In the genomic region with DNA sequence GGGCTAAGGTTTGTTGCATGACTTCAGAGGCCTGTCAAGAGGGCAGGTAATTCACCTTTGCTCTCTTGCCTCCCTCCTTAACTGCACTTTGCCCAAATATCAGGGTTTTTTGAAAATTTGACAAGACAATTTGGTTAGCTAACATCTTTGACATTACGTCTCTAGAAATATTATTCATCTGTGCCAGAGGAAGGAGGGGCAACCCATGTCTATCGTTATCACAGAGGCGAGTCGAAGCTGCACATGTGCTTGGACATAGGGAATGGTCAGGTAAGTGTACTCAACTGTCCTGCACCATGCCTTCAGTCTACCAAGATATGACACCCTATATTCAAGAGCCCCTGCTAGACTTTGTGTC, we compare ENCODE assay signal across 10 cellular contexts. TPM values are rescaled to one million over a fixed set of nuclear protein-coding genes. Genes with fewer than 3 reads are reported as not detected.
A peak's percentile ranks its signal among the peaks of the same experiment; 100 is the strongest.
DNase-seq lines count a peak whose midpoint lies in the region; ATAC-seq and TF ChIP-seq lines count a peak whose summit lies in the region.
"Had no signal": no experiment of that assay in that cellular context is flagged by ENCODE, and none has a peak within 500 bp of the region (broad histone marks: within the 10 kb centered on the region; RNA-seq: fewer than 3 reads in every experiment).

No MANE protein-coding gene starts in this region.

- H3K4me3 Mint-ChIP-seq in activated naive CD8-positive, alpha-beta T cell treated with anti-CD3 and anti-CD28 coated beads, Interleukin-2, amount 50 U/mL, for 24 hours = peak overlapping the region; percentile 73
- no peak overlapping the region for H3K4me3 Mint-ChIP-seq in memory B cell

- H3K4me3 ChIP-seq in heart right ventricle (peak overlapping the region in 6 of 10 donors; percentile 6 to 32 (median 22)), upper lobe of right lung (peak overlapping the region; percentile 17)
- H3K4me3 ChIP-seq: left lung had no signal

- peaks cover 32% of the 10 kb centered on the region for H3K36me3 Mint-ChIP-seq in activated naive CD8-positive, alpha-beta T cell treated with anti-CD3 and anti-CD28 coated beads, Interleukin-2, amount 50 U/mL, for 24 hours (ENCODE audit: low read depth)
- no peaks in the 10 kb centered on the region for H3K36me3 Mint-ChIP-seq in memory B cell

- intact Hi-C loops in heart right ventricle (cut with DNase I) (loop anchor here in 7 of 10 donors (5.0 to 10.0 kb wide), 12 partner anchors 42 to 237 kb away; a partner anchor contains a TSS), left cardiac atrium (cut with DNase I) (loop anchor here in 1 of 2 donors (2.0 to 10.0 kb wide), 3 partner anchors 48 to 232 kb away; a partner anchor contains a TSS), upper lobe of right lung (cut with DNase I) (no loop called here)

- TF ChIP-seq CTCF in heart right ventricle (IDR thresholded peaks at IDR 0.05) = peak in 1 of 9 donors; percentile 1
- TF ChIP-seq CTCF in upper lobe of right lung (IDR thresholded peaks at IDR 0.05) = no peak

- H3K4me1 Mint-ChIP-seq in activated naive CD8-positive, alpha-beta T cell treated with anti-CD3 and anti-CD28 coated beads, Interleukin-2, amount 50 U/mL, for 24 hours = peaks cover 37% of the 10 kb centered on the region
- peaks cover 21% of the 10 kb centered on the region for H3K4me1 Mint-ChIP-seq in memory B cell

- no peak for ATAC-seq in heart right ventricle
- no peak for ATAC-seq in left cardiac atrium
- ATAC-seq in activated naive CD8-positive, alpha-beta T cell treated with anti-CD3 and anti-CD28 coated beads, Interleukin-2, amount 50 U/mL, for 24 hours = no peak
- ATAC-seq in memory B cell (ENCODE audit: low read depth) = no peak
- ATAC-seq in upper lobe of right lung = no peak
- ATAC-seq in HG03280 (IDR thresholded peaks at IDR 0.05; ENCODE audit: unreplicated experiment) = no peak
- ATAC-seq in GM21515 (IDR thresholded peaks at IDR 0.05; ENCODE audit: unreplicated experiment) = no peak

- no peaks in the 10 kb centered on the region for H3K27me3 Mint-ChIP-seq in activated naive CD8-positive, alpha-beta T cell treated with anti-CD3 and anti-CD28 coated beads, Interleukin-2, amount 50 U/mL, for 24 hours
- H3K27me3 Mint-ChIP-seq in memory B cell = peaks cover 2% of the 10 kb centered on the region

- peak overlapping the region; percentile 76 for H3K27ac Mint-ChIP-seq in activated naive CD8-positive, alpha-beta T cell treated with anti-CD3 and anti-CD28 coated beads, Interleukin-2, amount 50 U/mL, for 24 hours
- peak overlapping the region; percentile 50 for H3K27ac Mint-ChIP-seq in memory B cell

- H3K36me3 ChIP-seq in heart right ventricle (peaks cover 0 to 50% (median 16%) of the 10 kb centered on the region in 9 donors), upper lobe of right lung (peaks cover 39% of the 10 kb centered on the region)

- H3K4me1 ChIP-seq in heart right ventricle (peaks cover 0 to 53% (median 35%) of the 10 kb centered on the region in 9 donors), upper lobe of right lung (peaks cover 46% of the 10 kb centered on the region)

- no peaks in the 10 kb centered on the region for H3K9me3 Mint-ChIP-seq in activated naive CD8-positive, alpha-beta T cell treated with anti-CD3 and anti-CD28 coated beads, Interleukin-2, amount 50 U/mL, for 24 hours
- H3K9me3 Mint-ChIP-seq in memory B cell = no peaks in the 10 kb centered on the region

- peak overlapping the region in 8 of 10 donors; percentile 33 to 76 (median 52) for H3K27ac ChIP-seq in heart right ventricle
- peak overlapping the region; percentile 59 for H3K27ac ChIP-seq in upper lobe of right lung

- H3K9me3 ChIP-seq in heart right ventricle (no peaks in the 10 kb centered on the region), upper lobe of right lung (no peaks in the 10 kb centered on the region)
- H3K9me3 ChIP-seq: left lung had no signal

- H3K27me3 ChIP-seq in heart right ventricle = no peaks in the 10 kb centered on the region
- no peaks in the 10 kb centered on the region for H3K27me3 ChIP-seq in upper lobe of right lung
- H3K27me3 ChIP-seq: left lung had no signal

- DNase-seq in heart right ventricle = no peak
- DNase-seq in left cardiac atrium = no peak
- DNase-seq in activated naive CD8-positive, alpha-beta T cell treated with anti-CD3 and anti-CD28 coated beads, Interleukin-2, amount 50 U/mL, for 24 hours = no peak
- no peak for DNase-seq in memory B cell (ENCODE audit: low spot score in 2 of 2)
- no peak for DNase-seq in upper lobe of right lung
- DNase-seq in KG1 (lab: John Stamatoyannopoulos, UW) = no peak
- DNase-seq: left lung had no signal

- WGBS in heart right ventricle, 2 donors = 40 to 43% methylated on average over 4 of the region's 4 CpGs

RNA-seq across cellular contexts. Expression of a gene that starts 3.7 kb away (rescaled TPM):
- 10 to 100 TPM; 21.6 to 29.3 (median 25.5) TPM for total RNA-seq in heart right ventricle
- polyA plus RNA-seq in heart right ventricle = 10 to 100 TPM; 11.1 to 23.3 TPM
- total RNA-seq in left cardiac atrium = 10 to 100 TPM; 22.6 to 23.2 TPM
- total RNA-seq in upper lobe of right lung = 27.1 TPM

RNA-seq across cellular contexts. Expression of a gene that starts 18.1 kb away (rescaled TPM):
- total RNA-seq in heart right ventricle (under 1 TPM in 1 of 10 donors, not detected in 9; 0.21 TPM), left cardiac atrium (not detected), upper lobe of right lung (not detected)
- polyA plus RNA-seq in heart right ventricle = not detected
- total RNA-seq: fibroblast of villous mesenchyme had no signal

RNA-seq across cellular contexts. Expression of a gene that starts 28.2 kb away (rescaled TPM):
- total RNA-seq in heart right ventricle = not detected
- polyA plus RNA-seq in heart right ventricle = not detected
- total RNA-seq in left cardiac atrium = not detected
- total RNA-seq in upper lobe of right lung = not detected
- total RNA-seq: fibroblast of villous mesenchyme, left lung had no signal

RNA-seq across cellular contexts. Expression of a gene that starts 49.6 kb away (rescaled TPM):
- total RNA-seq in heart right ventricle (10 to 100 TPM; 35.5 to 52.8 (median 47.7) TPM), left cardiac atrium (10 to 100 TPM; 35.9 to 45.9 TPM), upper lobe of right lung (64.9 TPM)
- polyA plus RNA-seq in heart right ventricle = 10 to 100 TPM; 23.8 to 56.7 TPM
